28 cellular contexts compared by ENCODE assay signal in the genomic region with DNA sequence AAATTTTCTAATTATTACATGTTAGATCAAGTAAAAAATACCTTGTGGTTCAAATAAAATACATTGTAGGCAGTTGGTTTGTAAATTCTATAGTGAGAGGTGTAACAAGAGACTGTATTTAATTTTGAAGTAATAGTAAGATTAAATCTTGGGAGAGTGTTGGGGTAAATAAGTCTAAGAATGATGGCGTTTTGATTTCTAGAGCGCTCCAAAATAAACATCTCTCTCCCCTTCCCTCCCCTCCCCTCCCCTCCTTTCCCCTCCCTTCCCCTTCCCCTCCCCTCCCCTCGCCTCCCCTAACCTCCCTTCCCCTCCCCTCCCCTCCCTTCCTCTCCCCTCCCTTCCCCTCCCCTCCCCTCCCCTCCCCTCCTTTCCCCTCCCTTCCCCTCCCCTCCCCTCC.
"Had no signal": no experiment of that assay in that cellular context is flagged by ENCODE, and none has a peak within 500 bp of the region (broad histone marks: within the 10 kb centered on the region; RNA-seq: fewer than 3 reads in every experiment).

No MANE protein-coding gene starts in this region.

- H3K9me3 ChIP-seq: colonic mucosa, esophagus squamous epithelium, gastrocnemius medialis had no signal

- H3K4me3 ChIP-seq: colonic mucosa, coronary artery, dorsolateral prefrontal cortex, esophagus muscularis mucosa, esophagus squamous epithelium, gastrocnemius medialis, gastroesophageal sphincter, heart left ventricle, heart right ventricle had no signal

- DNase-seq: colonic mucosa; cortex of kidney; dermis blood vessel endothelial cell; dorsolateral prefrontal cortex; effector CD4-positive, alpha-beta T cell; effector CD8-positive, alpha-beta T cell; effector memory CD4-positive, alpha-beta T cell; effector memory CD8-positive, alpha-beta T cell; endodermal cell; erythroblast; esophagus squamous epithelium; foreskin fibroblast; foreskin keratinocyte; foreskin melanocyte; gastrocnemius medialis; glutamatergic neuron; head of caudate nucleus; heart left ventricle; heart right ventricle had no signal

- H3K27me3 ChIP-seq: colonic mucosa, esophagus muscularis mucosa, esophagus squamous epithelium, foreskin keratinocyte, gastrocnemius medialis, heart left ventricle, heart right ventricle had no signal

- H3K27ac ChIP-seq: colonic mucosa, coronary artery, dorsolateral prefrontal cortex, epithelial cell of prostate, esophagus muscularis mucosa, esophagus squamous epithelium, foreskin keratinocyte, gastrocnemius medialis, gastroesophageal sphincter, heart left ventricle, heart right ventricle had no signal

- H3K4me1 ChIP-seq: colonic mucosa, esophagus muscularis mucosa, esophagus squamous epithelium, foreskin keratinocyte, gastrocnemius medialis, gastroesophageal sphincter, heart left ventricle, heart right ventricle had no signal

- FAIRE-seq: colon, endometrium, endothelial cell of umbilical vein, frontal cortex had no signal

- H3K36me3 ChIP-seq: colonic mucosa, esophagus muscularis mucosa, esophagus squamous epithelium, gastrocnemius medialis, gastroesophageal sphincter, heart left ventricle, heart right ventricle had no signal

- ATAC-seq: effector memory CD8-positive, alpha-beta T cell; esophagus mucosa; foreskin keratinocyte; gastrocnemius medialis; gastroesophageal sphincter; heart left ventricle; heart right ventricle had no signal
